9 cellular contexts compared by ENCODE assay signal in genomic region chr17:82217120-82217529, GRCh38. TPM values are rescaled to one million over a fixed set of nuclear protein-coding genes. Genes with fewer than 3 reads are reported as not detected.
DNase-seq lines count a peak whose midpoint lies in the region; ATAC-seq and TF ChIP-seq lines count a peak whose summit lies in the region.
"Had no signal": no experiment of that assay in that cellular context is flagged by ENCODE, and none has a peak within 500 bp of the region (broad histone marks: within the 10 kb centered on the region; RNA-seq: fewer than 3 reads in every experiment).

No MANE protein-coding gene starts in this region.

- TF ChIP-seq CTCF in MCF 10A (IDR thresholded peaks at IDR 0.05; ENCODE audit: unreplicated experiment), result no peak
- TF ChIP-seq CTCF in uterus (IDR thresholded peaks at IDR 0.05), result no peak

- peak overlapping the region; percentile 49 for H2BK5ac ChIP-seq in mesenchymal stem cell (ENCODE audit: low read depth, low read length, poor library complexity, severe bottlenecking)

- H3K27me3 ChIP-seq in mesenchymal stem cell (ENCODE audit: control insufficient read depth in 1 of 2, insufficient read depth in 1 of 2, low read length in 2 of 2) (no peaks in the 10 kb centered on the region), uterus (no peaks in the 10 kb centered on the region)

- ATAC-seq in activated T-cell treated with anti-CD3 and anti-CD28 coated beads, Interleukin-2, amount 50 U/mL, for 4 hours, result no peak
- ATAC-seq in GM18858 (IDR thresholded peaks at IDR 0.05; ENCODE audit: unreplicated experiment), result no peak

- no peak overlapping the region for H3K4me3 Mint-ChIP-seq in activated T-cell treated with anti-CD3 and anti-CD28 coated beads, Interleukin-2, amount 50 U/mL, for 24 hours
- no peak overlapping the region for H3K4me3 Mint-ChIP-seq in activated T-cell treated with anti-CD3 and anti-CD28 coated beads, Interleukin-2, amount 50 U/mL, for 4 hours
- H3K4me3 Mint-ChIP-seq in MCF 10A (ENCODE audit: unreplicated experiment), result peak overlapping the region; percentile 60
- H3K4me3 Mint-ChIP-seq: brain had no signal

- WGBS in mesenchymal stem cell, result 15% methylated on average over 11 of the region's 12 CpGs

- H2BK120ac ChIP-seq in mesenchymal stem cell (ENCODE audit: low read depth, low read length), result peak overlapping the region; percentile 100

- peaks cover 9% of the 10 kb centered on the region for H3K79me1 ChIP-seq in mesenchymal stem cell (replicated peaks; ENCODE audit: low read length, poor library complexity, severe bottlenecking)

- H3K36me3 ChIP-seq in mesenchymal stem cell (ENCODE audit: control insufficient read depth in 1 of 2, insufficient read depth in 2 of 2, low read depth in 1 of 2, low read length in 2 of 2) (peaks cover 0 to 2% of the 10 kb centered on the region in 2 experiments), uterus (no peaks in the 10 kb centered on the region)

- no peak for TF ChIP-seq POLR2A in uterus (IDR thresholded peaks at IDR 0.05)

- H3K18ac ChIP-seq in mesenchymal stem cell (ENCODE audit: low read depth in 1 of 2, low read length in 2 of 2), result peak overlapping the region; percentile 97 to 100

- H3K27me3 Mint-ChIP-seq in activated T-cell treated with anti-CD3 and anti-CD28 coated beads, Interleukin-2, amount 50 U/mL, for 24 hours, result no peaks in the 10 kb centered on the region
- no peaks in the 10 kb centered on the region for H3K27me3 Mint-ChIP-seq in activated T-cell treated with anti-CD3 and anti-CD28 coated beads, Interleukin-2, amount 50 U/mL, for 4 hours (ENCODE audit: low read depth)
- no peaks in the 10 kb centered on the region for H3K27me3 Mint-ChIP-seq in MCF 10A (ENCODE audit: insufficient read depth, unreplicated experiment)
- H3K27me3 Mint-ChIP-seq: brain had no signal

- H3K27ac ChIP-seq in mesenchymal stem cell (ENCODE audit: low read length, poor library complexity, severe bottlenecking), result peak overlapping the region; percentile 61
- peak overlapping the region; percentile 10 to 21 for H3K27ac ChIP-seq in uterus

- peak overlapping the region; percentile 4 for H3K4me2 ChIP-seq in mesenchymal stem cell (ENCODE audit: low read length, poor library complexity, severe bottlenecking)

- H2BK15ac ChIP-seq in mesenchymal stem cell (ENCODE audit: low read depth, poor library complexity, severe bottlenecking), result peak overlapping the region; percentile 100

- peak overlapping the region; percentile 100 for H4K91ac ChIP-seq in mesenchymal stem cell (ENCODE audit: low read length)

- H3K4me1 ChIP-seq in mesenchymal stem cell (ENCODE audit: control insufficient read depth, insufficient read depth, low read depth, low read length) (peaks cover 54% of the 10 kb centered on the region), uterus (peaks cover 0 to 4% of the 10 kb centered on the region in 2 donors)

- H2AK5ac ChIP-seq in mesenchymal stem cell (ENCODE audit: low read length, severe bottlenecking), result peak overlapping the region; percentile 93

- peak overlapping the region in 1 of 2 experiments; percentile 46 for H3K14ac ChIP-seq in mesenchymal stem cell (ENCODE audit: low read length in 2 of 2)

- intact Hi-C loops in MCF 10A (cut with micrococcal nuclease) (no loop called here), uterus (cut with DNase I; ENCODE audit: low total_unique reads) (no loop called here)

- peak overlapping the region in 1 of 2 experiments; percentile 13 for H3K4me3 ChIP-seq in mesenchymal stem cell (ENCODE audit: insufficient read depth in 1 of 2, low read depth in 1 of 2, low read length in 2 of 2)
- H3K4me3 ChIP-seq in uterus, result no peak overlapping the region

- H3K9me3 Mint-ChIP-seq in activated T-cell treated with anti-CD3 and anti-CD28 coated beads, Interleukin-2, amount 50 U/mL, for 24 hours, result no peaks in the 10 kb centered on the region
- H3K9me3 Mint-ChIP-seq in activated T-cell treated with anti-CD3 and anti-CD28 coated beads, Interleukin-2, amount 50 U/mL, for 4 hours, result no peaks in the 10 kb centered on the region
- no peaks in the 10 kb centered on the region for H3K9me3 Mint-ChIP-seq in MCF 10A (ENCODE audit: unreplicated experiment)

- H3K23ac ChIP-seq in mesenchymal stem cell (ENCODE audit: low read length in 2 of 2), result peak overlapping the region; percentile 9 to 16

- H2AFZ ChIP-seq in mesenchymal stem cell (ENCODE audit: low read depth, low read length), result no peak overlapping the region

- peaks cover 32% of the 10 kb centered on the region for H3K4me1 Mint-ChIP-seq in activated T-cell treated with anti-CD3 and anti-CD28 coated beads, Interleukin-2, amount 50 U/mL, for 24 hours (ENCODE audit: low read depth)
- H3K4me1 Mint-ChIP-seq in activated T-cell treated with anti-CD3 and anti-CD28 coated beads, Interleukin-2, amount 50 U/mL, for 4 hours (ENCODE audit: low read depth), result peaks cover 30% of the 10 kb centered on the region
- peaks cover 36% of the 10 kb centered on the region for H3K4me1 Mint-ChIP-seq in MCF 10A (ENCODE audit: insufficient read depth, unreplicated experiment)

- H3K4ac ChIP-seq in mesenchymal stem cell (ENCODE audit: low read depth in 1 of 2, low read length in 2 of 2), result peak overlapping the region; percentile 89 to 100

- CTCF ChIA-PET in MCF 10A (lab: Yijun Ruan, JAX), result no interaction called here

- TSS peak; percentile 66 for BruUV-seq in MCF 10A (replicated peaks; lab: Mats Ljungman, UMichigan)

- POLR2A ChIA-PET in MCF 10A (lab: Yijun Ruan, JAX), result interaction anchor here (1.5 to 5.9 kb wide), 4 partner anchors 12 to 118 kb away, joined by 3 to 40 read pairs (median 22); partner anchors contain the start of gene SLC16A3

- H3K27ac Mint-ChIP-seq in activated T-cell treated with anti-CD3 and anti-CD28 coated beads, Interleukin-2, amount 50 U/mL, for 24 hours, result peak overlapping the region; percentile 66
- H3K27ac Mint-ChIP-seq in MCF 10A (ENCODE audit: low read depth, unreplicated experiment), result peak overlapping the region; percentile 90
- H3K27ac Mint-ChIP-seq: brain had no signal

- no peak for DNase-seq in activated T-cell treated with anti-CD3 and anti-CD28 coated beads, Interleukin-2, amount 50 U/mL, for 24 hours
- DNase-seq in activated T-cell treated with anti-CD3 and anti-CD28 coated beads, Interleukin-2, amount 50 U/mL, for 4 hours, result no peak
- DNase-seq in MCF 10A (ENCODE audit: unreplicated experiment) (no peak), mesenchymal stem cell (peak; percentile 76), uterus (no peak), NCI-H526 (lab: John Stamatoyannopoulos, UW) (no peak), NCI-H2196 (lab: John Stamatoyannopoulos, UW; ENCODE audit: unreplicated experiment) (no peak)

- H3K9me3 ChIP-seq in mesenchymal stem cell (ENCODE audit: control insufficient read depth, low read length) (no peaks in the 10 kb centered on the region), uterus (no peaks in the 10 kb centered on the region)

- H4K8ac ChIP-seq in mesenchymal stem cell (ENCODE audit: low read length), result peak overlapping the region; percentile 100

- H3K9ac ChIP-seq in mesenchymal stem cell (ENCODE audit: low read length), result peak overlapping the region; percentile 62

- no peaks in the 10 kb centered on the region for H3K36me3 Mint-ChIP-seq in activated T-cell treated with anti-CD3 and anti-CD28 coated beads, Interleukin-2, amount 50 U/mL, for 24 hours (ENCODE audit: low read depth)
- no peaks in the 10 kb centered on the region for H3K36me3 Mint-ChIP-seq in activated T-cell treated with anti-CD3 and anti-CD28 coated beads, Interleukin-2, amount 50 U/mL, for 4 hours (ENCODE audit: insufficient read depth)
- H3K36me3 Mint-ChIP-seq in MCF 10A (ENCODE audit: insufficient read depth, unreplicated experiment), result no peaks in the 10 kb centered on the region
- H3K36me3 Mint-ChIP-seq: brain had no signal

- H2BK12ac ChIP-seq in mesenchymal stem cell (ENCODE audit: low read length in 2 of 2), result peak overlapping the region; percentile 99 to 100

RNA-seq across cellular contexts. Expression of gene CCDC57, which starts 4.5 kb away (rescaled TPM):
- 10 to 100 TPM; 48.9 to 64.6 (median 60.5) TPM for total RNA-seq in activated T-cell treated with anti-CD3 and anti-CD28 coated beads, Interleukin-2, amount 50 U/mL, for 4 hours
- 86.8 and 87.3 TPM in 2 replicates for total RNA-seq in MCF 10A (2022)
- polyA plus RNA-seq in mesenchymal stem cell (2013, experiment 1 of 2), result 20.2 TPM
- polyA plus RNA-seq in mesenchymal stem cell (2013, experiment 2 of 2), result 19.0 TPM
- 10 to 100 TPM in 2 of 4 donors, 1 to 10 TPM in 2; 4.4 to 88.2 (median 17.6) TPM for total RNA-seq in uterus

RNA-seq across cellular contexts. Expression of gene SLC16A3, which starts 11.7 kb away (rescaled TPM):
- total RNA-seq in activated T-cell treated with anti-CD3 and anti-CD28 coated beads, Interleukin-2, amount 50 U/mL, for 4 hours, result 10 to 100 TPM; 22.0 to 31.5 (median 26.3) TPM
- total RNA-seq in MCF 10A (2022) (268 and 350 TPM in 2 replicates), uterus (10 to 100 TPM in 2 of 4 donors, 1 to 10 TPM in 2; 1.5 to 28.6 (median 12.2) TPM)
- polyA plus RNA-seq in mesenchymal stem cell (2013, experiment 1 of 2), result 217 TPM
- polyA plus RNA-seq in mesenchymal stem cell (2013, experiment 2 of 2), result 200 TPM

RNA-seq across cellular contexts. Expression of gene CSNK1D, which starts 56.4 kb away (rescaled TPM):
- total RNA-seq in activated T-cell treated with anti-CD3 and anti-CD28 coated beads, Interleukin-2, amount 50 U/mL, for 4 hours, result 100 to 1,000 TPM; 152 to 170 (median 164) TPM
- total RNA-seq in MCF 10A (2022) (191 and 193 TPM in 2 replicates), uterus (100 to 1,000 TPM in 1 of 4 donors, 10 to 100 TPM in 3; 16.5 to 173 (median 44.6) TPM)
- 100 TPM for polyA plus RNA-seq in mesenchymal stem cell (2013, experiment 1 of 2)
- polyA plus RNA-seq in mesenchymal stem cell (2013, experiment 2 of 2), result 98.8 TPM
